In genomic region chr1:65495137-65495536, GRCh38 we compare ENCODE assay signal across 25 cellular contexts.
DNase-seq lines count a peak whose midpoint lies in the region; ATAC-seq and TF ChIP-seq lines count a peak whose summit lies in the region.
"Had no signal": no experiment of that assay in that cellular context is flagged by ENCODE, and none has a peak within 500 bp of the region (broad histone marks: within the 10 kb centered on the region; RNA-seq: fewer than 3 reads in every experiment).

No MANE protein-coding gene starts in this region.

- no peak for ATAC-seq in aorta (ENCODE audit: low FRiP score)
- ATAC-seq in GM18505 (IDR thresholded peaks at IDR 0.05; ENCODE audit: unreplicated experiment): no peak
- ATAC-seq: Panc1 had no signal

- H3K27me3 ChIP-seq in adipocyte (replicated peaks; ENCODE audit: control insufficient read depth, insufficient read depth, low read length) (no peaks in the 10 kb centered on the region), aorta (ENCODE audit: control insufficient read depth in 1 of 2, insufficient read depth in 2 of 2, low read length in 1 of 2) (peaks cover 0 to 1% of the 10 kb centered on the region in 2 donors)
- H3K27me3 ChIP-seq: BLaER1 treated with 17β-estradiol and CSF1 and Interleukin-3, amounts not matched to agents 10 nM and 100 nM; MG63 had no signal

- H3K4me3 ChIP-seq in AG10803 (ENCODE audit: low read length): no peak overlapping the region
- H3K4me3 ChIP-seq in adipocyte (ENCODE audit: low read length): no peak overlapping the region
- no peak overlapping the region for H3K4me3 ChIP-seq in aorta (ENCODE audit: low read length in 2 of 2)
- H3K4me3 ChIP-seq: BLaER1 treated with 17β-estradiol and CSF1 and Interleukin-3, amounts not matched to agents 10 nM and 100 nM; HAP-1; MG63 had no signal

- H3K27ac ChIP-seq in aorta (ENCODE audit: low read depth in 1 of 2, low read length in 2 of 2): no peak overlapping the region
- H3K27ac ChIP-seq: BLaER1 treated with 17β-estradiol and CSF1 and Interleukin-3, amounts not matched to agents 10 nM and 100 nM; RWPE1 had no signal

- WGBS in aorta, 2 donors: 94 to 97% methylated on average over 1 of the region's 1 CpG

- intact Hi-C loops in aorta (cut with DNase I): no loop called here

- TF ChIP-seq CTCF in AG10803 (conservative IDR thresholded peaks at IDR 0.05; ENCODE audit: low read length): no peak

- DNase-seq in AG10803 (ENCODE audit: low read depth) (peak; percentile 77), EH (ENCODE audit: low read depth) (peak; percentile 42), adipocyte (ENCODE audit: low read depth) (peak; percentile 27), fibroblast of peridontal ligament (ENCODE audit: extremely low read depth) (peak; percentile 22), hypothalamus (lab: John Stamatoyannopoulos, UW) (no peak), aorta (no peak)
- DNase-seq in NK-92 treated with Interleukin-12 subunit alpha and Interleukin-12 subunit beta, amount 100 ng/mL, for 24 hours (lab: John Stamatoyannopoulos, UW): no peak
- DNase-seq: 8988T; ACHN; CD4-positive, alpha-beta memory T cell; COR-L47; DND-41; GOT3; KBM-7; MG63; NCI-H1694; NCI-H2029 treated with DMSO at 0.1 percent for 48 hours; NCI-H446 treated with DMSO at 0.1 percent for 48 hours; NCI-H526 treated with DMSO at 0.1 percent for 48 hours; SHP77 had no signal

- no peaks in the 10 kb centered on the region for H3K9me3 ChIP-seq in adipocyte (ENCODE audit: control insufficient read depth, low read length)
- no peaks in the 10 kb centered on the region for H3K9me3 ChIP-seq in aorta (ENCODE audit: control insufficient read depth, low read length)
- H3K9me3 ChIP-seq: BLaER1 treated with 17β-estradiol and CSF1 and Interleukin-3, amounts not matched to agents 10 nM and 100 nM; HAP-1; MG63 had no signal

- H3K9ac ChIP-seq in adipocyte (ENCODE audit: low read length): no peak overlapping the region
- H3K9ac ChIP-seq: BLaER1 treated with 17β-estradiol and CSF1 and Interleukin-3, amounts not matched to agents 10 nM and 100 nM had no signal

- H3K4me1 ChIP-seq in adipocyte (ENCODE audit: control insufficient read depth, insufficient read depth, low read length) (peaks cover 13% of the 10 kb centered on the region), aorta (ENCODE audit: control insufficient read depth in 1 of 2, insufficient read depth in 2 of 2, low read length in 2 of 2) (no peaks in the 10 kb centered on the region)
- H3K4me1 ChIP-seq: HAP-1 had no signal

- no peak for TF ChIP-seq POLR2A in GM18505 (IDR thresholded peaks at IDR 0.05; ENCODE audit: borderline replicate concordance, extremely low read depth, insufficient read depth, insufficient read length)

- H3K36me3 ChIP-seq in adipocyte (ENCODE audit: control insufficient read depth, insufficient read depth, low read length, severe bottlenecking) (no peaks in the 10 kb centered on the region), aorta (ENCODE audit: control insufficient read depth in 1 of 2, insufficient read depth in 2 of 2, low read length in 1 of 2) (peaks cover 0 to 2% of the 10 kb centered on the region in 2 donors)
- H3K36me3 ChIP-seq: BLaER1 treated with 17β-estradiol and CSF1 and Interleukin-3, amounts not matched to agents 10 nM and 100 nM; HAP-1; MG63 had no signal

Comparison
In these comparisons a context has a peak if more than half of its experiments do, and no peak if none do; other contexts are left out.
1. DNase-seq: peak in AG10803 (single experiment), EH (single experiment), adipocyte (single experiment) and fibroblast of peridontal ligament (single experiment); none in hypothalamus (0 of 51), aorta (0 of 2) and NK-92 treated with Interleukin-12 subunit alpha and Interleukin-12 subunit beta, amount 100 ng/mL, for 24 hours (single experiment).